ENCODE assay signal across 8 cellular contexts in genomic region chrX:153411255-153411987, GRCh38. TPM values are rescaled to one million over a fixed set of nuclear protein-coding genes. Genes with fewer than 3 reads are reported as not detected.
DNase-seq lines count a peak whose midpoint lies in the region; ATAC-seq and TF ChIP-seq lines count a peak whose summit lies in the region.

Gene ZFP92, plus strand, starts transcription at chrX:153411472. Its CDS starts 6,851 bp downstream, at chrX:153418323.

- H3K9me3 Mint-ChIP-seq in activated B cell treated with CpG ODN at 0.5 μM for 24 hours, result no peaks in the 10 kb centered on the region
- no peaks in the 10 kb centered on the region for H3K9me3 Mint-ChIP-seq in naive thymus-derived CD4-positive, alpha-beta T cell

- no peaks in the 10 kb centered on the region for H3K4me1 ChIP-seq in naive thymus-derived CD4-positive, alpha-beta T cell (ENCODE audit: control insufficient read depth in 2 of 2, insufficient read depth in 2 of 2, low read length in 2 of 2)
- H3K4me1 ChIP-seq in thyroid gland, result peaks cover 0 to 10% of the 10 kb centered on the region in 2 donors

- peak within 1 kb of the TSS; percentile 75 for H3K4me3 Mint-ChIP-seq in activated B cell treated with CpG ODN at 0.5 μM for 24 hours
- H3K4me3 Mint-ChIP-seq in naive thymus-derived CD4-positive, alpha-beta T cell, result peak within 1 kb of the TSS; percentile 57 to 81 (median 70)

- no CpG with 5 or more reads among the region's 75 CpGs for WGBS in thyroid gland, 2 donors

- no peaks in the 10 kb centered on the region for H3K36me3 ChIP-seq in naive thymus-derived CD4-positive, alpha-beta T cell (ENCODE audit: control insufficient read depth in 2 of 3, insufficient read depth in 3 of 3, low read length in 3 of 3)
- H3K36me3 ChIP-seq in thyroid gland, result no peaks in the 10 kb centered on the region

- peak; percentile 65 for DNase-seq in GM10266 (ENCODE audit: extremely low spot score)
- DNase-seq in activated B cell treated with CpG ODN at 0.5 μM for 24 hours, result peak; percentile 43
- DNase-seq in effector CD8-positive, alpha-beta T cell (lab: John Stamatoyannopoulos, UW), result peak; percentile 28
- DNase-seq in naive thymus-derived CD4-positive, alpha-beta T cell, result peak in 8 of 9 donors; percentile 13 to 58 (median 23)
- peak; percentile 11 to 22 for DNase-seq in thyroid gland
- no peak for DNase-seq in H4 (ENCODE audit: low spot score)
- DNase-seq in SW 1271 (lab: John Stamatoyannopoulos, UW), result no peak

- no peaks in the 10 kb centered on the region for H3K27me3 ChIP-seq in naive thymus-derived CD4-positive, alpha-beta T cell (ENCODE audit: control insufficient read depth in 2 of 2, insufficient read depth in 2 of 2, low read length in 2 of 2)
- no peaks in the 10 kb centered on the region for H3K27me3 ChIP-seq in thyroid gland

- ATAC-seq in HG02938 (IDR thresholded peaks at IDR 0.05; ENCODE audit: unreplicated experiment) (peak; percentile 55), activated B cell treated with CpG ODN at 0.5 μM for 24 hours (ENCODE audit: low read depth) (peak; percentile 86)
- ATAC-seq in naive thymus-derived CD4-positive, alpha-beta T cell, result peak; percentile 81

- H3K36me3 Mint-ChIP-seq in activated B cell treated with CpG ODN at 0.5 μM for 24 hours (ENCODE audit: low read depth), result no peaks in the 10 kb centered on the region
- no peaks in the 10 kb centered on the region for H3K36me3 Mint-ChIP-seq in naive thymus-derived CD4-positive, alpha-beta T cell

- no peak for TF ChIP-seq POLR2A in thyroid gland (IDR thresholded peaks at IDR 0.05)

- intact Hi-C loops in activated B cell treated with CpG ODN at 0.5 μM for 24 hours (cut with micrococcal nuclease) (loop anchor here (5.0 kb wide), 1 partner anchor 74 kb away; no protein-coding TSS in a partner anchor), thyroid gland (cut with DNase I) (no loop called here)
- intact Hi-C loops in naive thymus-derived CD4-positive, alpha-beta T cell (cut with micrococcal nuclease), result no loop called here

- no peak within 1 kb of the TSS for H3K27ac Mint-ChIP-seq in activated B cell treated with CpG ODN at 0.5 μM for 24 hours
- peak within 1 kb of the TSS in 2 of 9 donors; percentile 16 to 43 for H3K27ac Mint-ChIP-seq in naive thymus-derived CD4-positive, alpha-beta T cell

- peak within 1 kb of the TSS; percentile 18 for H3K4me3 ChIP-seq in naive thymus-derived CD4-positive, alpha-beta T cell (ENCODE audit: low read length)
- peak within 1 kb of the TSS in 1 of 3 donors; percentile 40 for H3K4me3 ChIP-seq in thyroid gland (replicated peaks in 1 of 3)

- CTCF ChIA-PET in activated B cell treated with CpG ODN at 0.5 μM for 24 hours (lab: Charles Lee), result no interaction called here
- CTCF ChIA-PET in naive thymus-derived CD4-positive, alpha-beta T cell (lab: Charles Lee), result no interaction called here

- H3K27me3 Mint-ChIP-seq in activated B cell treated with CpG ODN at 0.5 μM for 24 hours, result no peaks in the 10 kb centered on the region
- peaks cover 0 to 5% (median 0%) of the 10 kb centered on the region in 5 donors for H3K27me3 Mint-ChIP-seq in naive thymus-derived CD4-positive, alpha-beta T cell

- POLR2A ChIA-PET in activated B cell treated with CpG ODN at 0.5 μM for 24 hours (lab: Charles Lee), result no interaction called here
- POLR2A ChIA-PET in naive thymus-derived CD4-positive, alpha-beta T cell (lab: Charles Lee), result no interaction called here

- no peak within 1 kb of the TSS for H3K27ac ChIP-seq in naive thymus-derived CD4-positive, alpha-beta T cell (ENCODE audit: low read depth, low read length)
- no peak within 1 kb of the TSS for H3K27ac ChIP-seq in thyroid gland

- TF ChIP-seq CTCF in GM10266 (IDR thresholded peaks at IDR 0.05; ENCODE audit: control insufficient read depth, insufficient read depth, low read depth, missing control alignments) (no peak), activated B cell treated with CpG ODN at 0.5 μM for 24 hours (IDR thresholded peaks at IDR 0.05) (no peak), thyroid gland (IDR thresholded peaks at IDR 0.05) (no peak)

- H3K4me1 Mint-ChIP-seq in activated B cell treated with CpG ODN at 0.5 μM for 24 hours, result peaks cover 10% of the 10 kb centered on the region
- H3K4me1 Mint-ChIP-seq in naive thymus-derived CD4-positive, alpha-beta T cell, result peaks cover 0 to 12% (median 8%) of the 10 kb centered on the region in 7 donors

- H3K9me3 ChIP-seq in naive thymus-derived CD4-positive, alpha-beta T cell (ENCODE audit: control insufficient read depth in 2 of 3, low read length in 3 of 3), result no peaks in the 10 kb centered on the region
- no peaks in the 10 kb centered on the region for H3K9me3 ChIP-seq in thyroid gland

RNA-seq across cellular contexts. Expression of gene ZFP92, which starts in this region (rescaled TPM):
- total RNA-seq in activated B cell treated with CpG ODN at 0.5 μM for 24 hours (1.5 and 1.6 TPM in 2 replicates), thyroid gland (1 to 10 TPM; 1.1 to 1.8 (median 1.4) TPM)
- 1 to 10 TPM in 2 of 5 experiments, under 1 TPM in 3; 0.14 to 1.8 (median 0.24) TPM for total RNA-seq in naive thymus-derived CD4-positive, alpha-beta T cell
- under 1 TPM; 0.07 to 0.20 TPM for polyA plus RNA-seq in naive thymus-derived CD4-positive, alpha-beta T cell
- not detected in 2 replicates for total RNA-seq in H4 (2014; rRNA removed; shearing (Covaris generic))

Comparison
In these comparisons a context has a peak if more than half of its experiments do, and no peak if none do; other contexts are left out.
1. DNase-seq: peak in GM10266 (single experiment), activated B cell treated with CpG ODN at 0.5 μM for 24 hours (single experiment), effector CD8-positive, alpha-beta T cell (single experiment), naive thymus-derived CD4-positive, alpha-beta T cell (8 of 9) and thyroid gland (2 of 2); none in H4 (single experiment) and SW 1271 (0 of 2).
2. Peak in every context shown above with its lines, with median percentiles within 50 percentile points of each other: ATAC-seq.